Comparison of ENCODE assay signal across 1 cellular context in the genomic region with DNA sequence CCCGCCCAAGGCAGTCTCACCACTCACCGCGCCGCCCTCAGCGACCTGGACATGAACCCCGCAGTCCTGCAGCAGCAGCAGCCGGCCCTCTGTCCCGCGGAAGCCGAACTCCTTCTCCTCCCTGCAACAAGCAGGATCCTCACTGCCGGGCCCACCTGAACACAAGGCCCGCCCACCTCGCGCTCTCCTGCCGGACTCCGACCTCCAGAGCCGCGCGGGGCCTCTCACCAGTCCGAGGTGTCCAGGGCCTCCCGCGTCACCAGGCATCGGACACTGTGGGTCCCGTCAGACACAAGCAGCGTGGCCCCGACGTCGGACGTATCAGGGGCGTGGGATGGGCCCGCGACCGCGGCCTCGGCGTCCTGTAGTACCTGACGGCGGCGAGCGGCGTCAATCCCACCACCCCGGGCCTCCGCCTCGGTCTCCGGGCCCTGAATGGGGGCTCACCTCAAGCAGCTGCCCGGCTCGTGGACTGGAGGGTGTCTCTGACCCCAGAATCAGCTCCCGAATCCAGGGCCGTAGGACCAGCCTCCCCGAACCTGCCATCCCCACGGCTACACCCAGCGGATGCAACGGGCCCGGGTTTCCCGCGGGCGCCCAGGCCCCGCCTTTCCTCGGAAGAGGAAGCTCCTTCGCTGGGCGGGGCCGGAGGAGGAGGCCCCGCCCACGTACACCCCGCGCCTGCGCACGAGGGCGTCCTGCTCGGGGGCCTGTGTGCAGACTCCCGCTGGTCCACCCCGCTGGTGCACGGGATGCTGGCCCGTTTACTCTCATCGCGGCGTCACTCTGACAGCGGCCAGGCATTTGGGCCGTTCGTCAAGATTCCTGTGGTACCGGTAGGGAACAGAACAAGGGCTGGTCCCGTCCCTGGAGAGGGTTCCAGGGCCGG.
A peak's percentile ranks its signal among the peaks of the same experiment; 100 is the strongest.
TF ChIP-seq lines count a peak whose summit lies in the region.

A gene (minus strand): TSS at position 586 of the 889 bp plus-strand sequence. CDS start 40 bp downstream, at position 546.

TF ChIP-seq in H1, 55 proteins besides CTCF, POLR2A, EP300 and RAD21:
- TF ChIP-seq, protein P1, sequence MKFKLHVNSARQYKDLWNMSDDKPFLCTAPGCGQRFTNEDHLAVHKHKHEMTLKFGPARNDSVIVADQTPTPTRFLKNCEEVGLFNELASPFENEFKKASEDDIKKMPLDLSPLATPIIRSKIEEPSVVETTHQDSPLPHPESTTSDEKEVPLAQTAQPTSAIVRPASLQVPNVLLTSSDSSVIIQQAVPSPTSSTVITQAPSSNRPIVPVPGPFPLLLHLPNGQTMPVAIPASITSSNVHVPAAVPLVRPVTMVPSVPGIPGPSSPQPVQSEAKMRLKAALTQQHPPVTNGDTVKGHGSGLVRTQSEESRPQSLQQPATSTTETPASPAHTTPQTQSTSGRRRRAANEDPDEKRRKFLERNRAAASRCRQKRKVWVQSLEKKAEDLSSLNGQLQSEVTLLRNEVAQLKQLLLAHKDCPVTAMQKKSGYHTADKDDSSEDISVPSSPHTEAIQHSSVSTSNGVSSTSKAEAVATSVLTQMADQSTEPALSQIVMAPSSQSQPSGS (IDR thresholded peaks at IDR 0.05; ENCODE audit: low read length): no peak
- TF ChIP-seq SIN3A (conservative IDR thresholded peaks at IDR 0.05 in 1 of 2, IDR thresholded peaks at IDR 0.05 in 1 of 2; ENCODE audit: low read depth in 1 of 2, low read length in 2 of 2) (peak in 1 of 2 experiments; percentile 73; a peak in 2 of 4 replicates), BACH1 (IDR thresholded peaks at IDR 0.05; ENCODE audit: low read length) (no peak), POLR2AphosphoS5 (IDR thresholded peaks at IDR 0.05; ENCODE audit: low read depth, low read length) (0 out of 2 replicates have a peak, but pooled peaks have one; percentile 29), SUZ12 (IDR thresholded peaks at IDR 0.05; ENCODE audit: low read length) (0 out of 2 replicates have a peak, but pooled peaks have one; percentile 35), NANOG (IDR thresholded peaks at IDR 0.05; ENCODE audit: insufficient read depth, low read depth, low read length, poor library complexity, severe bottlenecking) (no peak), JUND (IDR thresholded peaks at IDR 0.05; ENCODE audit: low read length) (no peak), ASH2L (IDR thresholded peaks at IDR 0.05; ENCODE audit: low read length) (peak; percentile 23), CBX8 (IDR thresholded peaks at IDR 0.05; ENCODE audit: borderline replicate concordance, low read depth, low read length) (no peak), CHD2 (IDR thresholded peaks at IDR 0.05; ENCODE audit: low read length) (no peak), TAF7 (optimal IDR thresholded peaks at IDR 0.05; ENCODE audit: borderline replicate concordance, low read depth, low read length) (no peak), SIRT6 (IDR thresholded peaks at IDR 0.05; ENCODE audit: low read length) (no peak), TCF12 (IDR thresholded peaks at IDR 0.05; ENCODE audit: low read depth, low read length) (no peak), RNF2 (IDR thresholded peaks at IDR 0.05; ENCODE audit: borderline replicate concordance, low read depth, low read length, missing control alignments, poor library complexity, severe bottlenecking) (no peak), SAP30 (IDR thresholded peaks at IDR 0.05; ENCODE audit: insufficient read depth, insufficient replicate concordance, low read length) (peak; percentile 72), CREB1 (IDR thresholded peaks at IDR 0.05) (peak; percentile 56), CEBPB (IDR thresholded peaks at IDR 0.05; ENCODE audit: low read depth, low read length) (no peak), KDM4A (IDR thresholded peaks at IDR 0.05; ENCODE audit: low read depth, low read length, severe bottlenecking) (peak; percentile 87), EGR1 (IDR thresholded peaks at IDR 0.05; ENCODE audit: borderline replicate concordance, low read depth, low read length) (peak; percentile 37; the same call in 1 of the 2 replicates), TAF1 (IDR thresholded peaks at IDR 0.05; ENCODE audit: low read depth, low read length) (peak; percentile 34; the same call in 1 of the 2 replicates), NRF1 (IDR thresholded peaks at IDR 0.05; ENCODE audit: low read depth, low read length) (peak; percentile 95), RFX5 (IDR thresholded peaks at IDR 0.05; ENCODE audit: borderline replicate concordance, low read depth, low read length) (no peak), RBBP5 (IDR thresholded peaks at IDR 0.05; ENCODE audit: borderline replicate concordance, low read depth, low read length) (no peak; the same call in 1 of the 2 replicates), RXRA (IDR thresholded peaks at IDR 0.05; ENCODE audit: insufficient read depth, low read depth, low read length) (no peak), TEAD4 (IDR thresholded peaks at IDR 0.05; ENCODE audit: low read depth, low read length) (no peak), SIX5 (IDR thresholded peaks at IDR 0.05; ENCODE audit: low read depth, low read length) (no peak), PHF8 (conservative IDR thresholded peaks at IDR 0.05; ENCODE audit: low read depth, low read length) (peak; percentile 59), TBP (IDR thresholded peaks at IDR 0.05; ENCODE audit: low read depth, low read length) (no peak), JUN (IDR thresholded peaks at IDR 0.05; ENCODE audit: low read depth, low read length) (no peak), SRF (IDR thresholded peaks at IDR 0.05; ENCODE audit: low read depth, low read length) (no peak), GABPA (IDR thresholded peaks at IDR 0.05; ENCODE audit: borderline replicate concordance, insufficient read depth, low read length) (no peak), HDAC2 (IDR thresholded peaks at IDR 0.05; ENCODE audit: borderline replicate concordance in 1 of 2, low read depth in 2 of 2, low read length in 2 of 2) (no peak), SP1 (IDR thresholded peaks at IDR 0.05; ENCODE audit: low read depth, low read length) (no peak)
- TF ChIP-seq, protein P2, sequence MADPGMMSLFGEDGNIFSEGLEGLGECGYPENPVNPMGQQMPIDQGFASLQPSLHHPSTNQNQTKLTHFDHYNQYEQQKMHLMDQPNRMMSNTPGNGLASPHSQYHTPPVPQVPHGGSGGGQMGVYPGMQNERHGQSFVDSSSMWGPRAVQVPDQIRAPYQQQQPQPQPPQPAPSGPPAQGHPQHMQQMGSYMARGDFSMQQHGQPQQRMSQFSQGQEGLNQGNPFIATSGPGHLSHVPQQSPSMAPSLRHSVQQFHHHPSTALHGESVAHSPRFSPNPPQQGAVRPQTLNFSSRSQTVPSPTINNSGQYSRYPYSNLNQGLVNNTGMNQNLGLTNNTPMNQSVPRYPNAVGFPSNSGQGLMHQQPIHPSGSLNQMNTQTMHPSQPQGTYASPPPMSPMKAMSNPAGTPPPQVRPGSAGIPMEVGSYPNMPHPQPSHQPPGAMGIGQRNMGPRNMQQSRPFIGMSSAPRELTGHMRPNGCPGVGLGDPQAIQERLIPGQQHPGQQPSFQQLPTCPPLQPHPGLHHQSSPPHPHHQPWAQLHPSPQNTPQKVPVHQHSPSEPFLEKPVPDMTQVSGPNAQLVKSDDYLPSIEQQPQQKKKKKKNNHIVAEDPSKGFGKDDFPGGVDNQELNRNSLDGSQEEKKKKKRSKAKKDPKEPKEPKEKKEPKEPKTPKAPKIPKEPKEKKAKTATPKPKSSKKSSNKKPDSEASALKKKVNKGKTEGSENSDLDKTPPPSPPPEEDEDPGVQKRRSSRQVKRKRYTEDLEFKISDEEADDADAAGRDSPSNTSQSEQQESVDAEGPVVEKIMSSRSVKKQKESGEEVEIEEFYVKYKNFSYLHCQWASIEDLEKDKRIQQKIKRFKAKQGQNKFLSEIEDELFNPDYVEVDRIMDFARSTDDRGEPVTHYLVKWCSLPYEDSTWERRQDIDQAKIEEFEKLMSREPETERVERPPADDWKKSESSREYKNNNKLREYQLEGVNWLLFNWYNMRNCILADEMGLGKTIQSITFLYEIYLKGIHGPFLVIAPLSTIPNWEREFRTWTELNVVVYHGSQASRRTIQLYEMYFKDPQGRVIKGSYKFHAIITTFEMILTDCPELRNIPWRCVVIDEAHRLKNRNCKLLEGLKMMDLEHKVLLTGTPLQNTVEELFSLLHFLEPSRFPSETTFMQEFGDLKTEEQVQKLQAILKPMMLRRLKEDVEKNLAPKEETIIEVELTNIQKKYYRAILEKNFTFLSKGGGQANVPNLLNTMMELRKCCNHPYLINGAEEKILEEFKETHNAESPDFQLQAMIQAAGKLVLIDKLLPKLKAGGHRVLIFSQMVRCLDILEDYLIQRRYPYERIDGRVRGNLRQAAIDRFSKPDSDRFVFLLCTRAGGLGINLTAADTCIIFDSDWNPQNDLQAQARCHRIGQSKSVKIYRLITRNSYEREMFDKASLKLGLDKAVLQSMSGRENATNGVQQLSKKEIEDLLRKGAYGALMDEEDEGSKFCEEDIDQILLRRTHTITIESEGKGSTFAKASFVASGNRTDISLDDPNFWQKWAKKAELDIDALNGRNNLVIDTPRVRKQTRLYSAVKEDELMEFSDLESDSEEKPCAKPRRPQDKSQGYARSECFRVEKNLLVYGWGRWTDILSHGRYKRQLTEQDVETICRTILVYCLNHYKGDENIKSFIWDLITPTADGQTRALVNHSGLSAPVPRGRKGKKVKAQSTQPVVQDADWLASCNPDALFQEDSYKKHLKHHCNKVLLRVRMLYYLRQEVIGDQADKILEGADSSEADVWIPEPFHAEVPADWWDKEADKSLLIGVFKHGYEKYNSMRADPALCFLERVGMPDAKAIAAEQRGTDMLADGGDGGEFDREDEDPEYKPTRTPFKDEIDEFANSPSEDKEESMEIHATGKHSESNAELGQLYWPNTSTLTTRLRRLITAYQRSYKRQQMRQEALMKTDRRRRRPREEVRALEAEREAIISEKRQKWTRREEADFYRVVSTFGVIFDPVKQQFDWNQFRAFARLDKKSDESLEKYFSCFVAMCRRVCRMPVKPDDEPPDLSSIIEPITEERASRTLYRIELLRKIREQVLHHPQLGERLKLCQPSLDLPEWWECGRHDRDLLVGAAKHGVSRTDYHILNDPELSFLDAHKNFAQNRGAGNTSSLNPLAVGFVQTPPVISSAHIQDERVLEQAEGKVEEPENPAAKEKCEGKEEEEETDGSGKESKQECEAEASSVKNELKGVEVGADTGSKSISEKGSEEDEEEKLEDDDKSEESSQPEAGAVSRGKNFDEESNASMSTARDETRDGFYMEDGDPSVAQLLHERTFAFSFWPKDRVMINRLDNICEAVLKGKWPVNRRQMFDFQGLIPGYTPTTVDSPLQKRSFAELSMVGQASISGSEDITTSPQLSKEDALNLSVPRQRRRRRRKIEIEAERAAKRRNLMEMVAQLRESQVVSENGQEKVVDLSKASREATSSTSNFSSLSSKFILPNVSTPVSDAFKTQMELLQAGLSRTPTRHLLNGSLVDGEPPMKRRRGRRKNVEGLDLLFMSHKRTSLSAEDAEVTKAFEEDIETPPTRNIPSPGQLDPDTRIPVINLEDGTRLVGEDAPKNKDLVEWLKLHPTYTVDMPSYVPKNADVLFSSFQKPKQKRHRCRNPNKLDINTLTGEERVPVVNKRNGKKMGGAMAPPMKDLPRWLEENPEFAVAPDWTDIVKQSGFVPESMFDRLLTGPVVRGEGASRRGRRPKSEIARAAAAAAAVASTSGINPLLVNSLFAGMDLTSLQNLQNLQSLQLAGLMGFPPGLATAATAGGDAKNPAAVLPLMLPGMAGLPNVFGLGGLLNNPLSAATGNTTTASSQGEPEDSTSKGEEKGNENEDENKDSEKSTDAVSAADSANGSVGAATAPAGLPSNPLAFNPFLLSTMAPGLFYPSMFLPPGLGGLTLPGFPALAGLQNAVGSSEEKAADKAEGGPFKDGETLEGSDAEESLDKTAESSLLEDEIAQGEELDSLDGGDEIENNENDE (IDR thresholded peaks at IDR 0.05; ENCODE audit: insufficient replicate concordance, low read length): no peak
- TF ChIP-seq, protein P3, sequence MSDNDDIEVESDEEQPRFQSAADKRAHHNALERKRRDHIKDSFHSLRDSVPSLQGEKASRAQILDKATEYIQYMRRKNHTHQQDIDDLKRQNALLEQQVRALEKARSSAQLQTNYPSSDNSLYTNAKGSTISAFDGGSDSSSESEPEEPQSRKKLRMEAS (IDR thresholded peaks at IDR 0.05): peak; percentile 36
- TF ChIP-seq, protein P4, sequence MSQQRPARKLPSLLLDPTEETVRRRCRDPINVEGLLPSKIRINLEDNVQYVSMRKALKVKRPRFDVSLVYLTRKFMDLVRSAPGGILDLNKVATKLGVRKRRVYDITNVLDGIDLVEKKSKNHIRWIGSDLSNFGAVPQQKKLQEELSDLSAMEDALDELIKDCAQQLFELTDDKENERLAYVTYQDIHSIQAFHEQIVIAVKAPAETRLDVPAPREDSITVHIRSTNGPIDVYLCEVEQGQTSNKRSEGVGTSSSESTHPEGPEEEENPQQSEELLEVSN (IDR thresholded peaks at IDR 0.05): peak; percentile 51; the same call in 1 of the 2 replicates
- TF ChIP-seq, protein P5, sequence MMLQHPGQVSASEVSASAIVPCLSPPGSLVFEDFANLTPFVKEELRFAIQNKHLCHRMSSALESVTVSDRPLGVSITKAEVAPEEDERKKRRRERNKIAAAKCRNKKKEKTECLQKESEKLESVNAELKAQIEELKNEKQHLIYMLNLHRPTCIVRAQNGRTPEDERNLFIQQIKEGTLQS (IDR thresholded peaks at IDR 0.05; ENCODE audit: insufficient read depth, low read depth, low read length): 0 out of 2 replicates have a peak, but pooled peaks have one; percentile 6
- TF ChIP-seq, protein P6, sequence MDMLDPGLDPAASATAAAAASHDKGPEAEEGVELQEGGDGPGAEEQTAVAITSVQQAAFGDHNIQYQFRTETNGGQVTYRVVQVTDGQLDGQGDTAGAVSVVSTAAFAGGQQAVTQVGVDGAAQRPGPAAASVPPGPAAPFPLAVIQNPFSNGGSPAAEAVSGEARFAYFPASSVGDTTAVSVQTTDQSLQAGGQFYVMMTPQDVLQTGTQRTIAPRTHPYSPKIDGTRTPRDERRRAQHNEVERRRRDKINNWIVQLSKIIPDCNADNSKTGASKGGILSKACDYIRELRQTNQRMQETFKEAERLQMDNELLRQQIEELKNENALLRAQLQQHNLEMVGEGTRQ (IDR thresholded peaks at IDR 0.05; ENCODE audit: low read length): peak; percentile 3; the same call in 1 of the 2 replicates
